ENCODE assay signal across 1 cellular context in the genomic region with DNA sequence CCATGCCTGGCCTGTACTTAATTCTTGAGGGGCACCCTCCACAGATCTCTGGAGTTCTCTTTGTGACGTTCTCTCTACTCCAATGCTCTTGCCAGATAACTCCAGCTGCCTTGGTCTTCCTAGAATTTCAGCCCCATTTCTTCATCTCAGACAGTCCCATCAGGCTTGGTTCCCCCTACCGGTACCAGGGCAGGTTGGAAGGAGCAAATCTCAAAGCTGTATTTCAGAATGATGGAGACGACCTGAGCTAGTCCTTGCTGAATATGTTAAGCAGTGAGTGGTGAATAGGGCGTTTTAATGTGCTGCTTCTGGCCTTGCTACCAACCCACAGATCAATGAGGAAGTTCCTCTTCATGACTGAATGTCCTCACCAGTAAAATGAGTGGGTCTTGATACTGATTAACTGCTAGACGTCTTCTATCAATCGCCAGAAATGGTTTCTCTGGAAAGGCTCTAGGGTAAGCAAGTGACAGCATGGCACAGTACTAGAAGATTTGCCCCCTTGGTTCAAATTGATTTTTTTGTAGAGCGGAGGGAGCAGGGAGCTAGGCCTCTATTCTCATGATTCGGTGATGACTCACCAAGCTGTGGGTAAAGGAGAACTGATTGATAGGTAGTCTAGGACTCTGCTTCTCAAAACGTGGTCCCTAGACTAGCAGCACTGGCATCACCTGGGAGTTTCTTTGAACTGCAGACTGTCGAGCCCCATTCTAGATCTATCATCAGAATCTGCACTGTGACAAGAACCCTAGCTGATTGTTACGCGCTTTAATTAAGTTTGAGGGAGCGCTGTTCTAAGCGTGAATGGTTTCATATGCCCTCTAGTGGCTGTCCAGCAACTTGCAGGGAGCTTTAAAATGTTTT.
TF ChIP-seq lines count a peak whose summit lies in the region.

No MANE protein-coding gene starts in this region.

TF ChIP-seq in endothelial cell of umbilical vein, 7 proteins besides CTCF, POLR2A, EP300 and RAD21 (continued from another document):
- TF ChIP-seq GATA2 (IDR thresholded peaks at IDR 0.05; ENCODE audit: insufficient read depth, insufficient read length, low read depth, low read length) = no peak
- TF ChIP-seq, protein P1, sequence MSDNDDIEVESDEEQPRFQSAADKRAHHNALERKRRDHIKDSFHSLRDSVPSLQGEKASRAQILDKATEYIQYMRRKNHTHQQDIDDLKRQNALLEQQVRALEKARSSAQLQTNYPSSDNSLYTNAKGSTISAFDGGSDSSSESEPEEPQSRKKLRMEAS (IDR thresholded peaks at IDR 0.05; ENCODE audit: insufficient read depth, insufficient read length) = no peak
- TF ChIP-seq JUN (IDR thresholded peaks at IDR 0.05; ENCODE audit: borderline replicate concordance, insufficient read depth, insufficient read length, low read depth) = peak; percentile 61
